8 cellular contexts compared by ENCODE assay signal in the genomic region with DNA sequence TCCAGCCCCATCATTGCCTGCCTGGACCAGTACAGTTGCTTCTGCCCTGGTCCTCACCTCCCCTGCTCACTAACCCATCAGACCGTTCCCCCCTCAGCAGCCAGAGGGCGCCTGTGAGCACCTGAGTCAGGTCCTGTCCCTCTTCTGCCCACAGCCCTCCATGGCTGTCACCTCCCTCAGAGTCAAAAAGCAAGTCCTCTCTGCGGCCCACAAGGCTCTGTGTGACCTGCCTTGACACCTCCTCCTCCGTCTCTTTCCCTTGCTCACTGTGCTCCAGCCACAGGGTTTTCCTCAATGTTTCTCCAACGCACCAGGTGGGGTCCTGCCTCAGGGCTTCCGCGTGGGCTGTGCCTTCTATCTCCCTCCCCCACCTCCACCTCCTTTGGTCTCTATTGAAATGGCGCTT. TPM values are rescaled to one million over a fixed set of nuclear protein-coding genes. Genes with fewer than 3 reads are reported as not detected.
DNase-seq lines count a peak whose midpoint lies in the region; ATAC-seq, FAIRE-seq and TF ChIP-seq lines count a peak whose summit lies in the region.

No MANE protein-coding gene starts in this region.

- peaks cover 0 to 5% of the 10 kb centered on the region in 2 donors for H3K27me3 ChIP-seq in small intestine (ENCODE audit: control insufficient read depth in 2 of 2, insufficient read depth in 2 of 2, low read length in 2 of 2)

- H3K27ac ChIP-seq in small intestine (ENCODE audit: low read depth in 1 of 2, low read length in 1 of 2) = no peak overlapping the region

- FAIRE-seq in small intestine (lab: Jason Lieb, UNC) = no peak

- peak; percentile 50 for DNase-seq in ELR (ENCODE audit: low read depth)
- no peak for DNase-seq in LNCaP clone FGC (ENCODE audit: low read depth)
- peak; percentile 25 to 52 (median 29) for DNase-seq in activated CD8-positive, alpha-beta memory T cell treated with anti-CD3 and anti-CD28 coated beads for 48 hours (ENCODE audit: low read depth in 2 of 3, low spot score in 2 of 3)
- peak in 1 of 2 donors; percentile 28 for DNase-seq in foreskin fibroblast
- DNase-seq in small intestine = peak; percentile 16

- WGBS in small intestine, 3 donors = 30 to 38% (median 36%) methylated on average over 8 of the region's 8 CpGs

- H3K9me3 ChIP-seq in small intestine (ENCODE audit: control insufficient read depth, low read depth) = no peaks in the 10 kb centered on the region

- no peaks in the 10 kb centered on the region for H3K4me1 ChIP-seq in small intestine (ENCODE audit: control insufficient read depth in 2 of 2, insufficient read depth in 1 of 2, low read depth in 1 of 2, low read length in 1 of 2)

- ATAC-seq in GM18517 (IDR thresholded peaks at IDR 0.05; ENCODE audit: unreplicated experiment) (no peak), HG03565 (IDR thresholded peaks at IDR 0.05; ENCODE audit: unreplicated experiment) (no peak), HG03342 (IDR thresholded peaks at IDR 0.05; ENCODE audit: unreplicated experiment) (no peak)

- H3K4me3 ChIP-seq in LNCaP clone FGC (ENCODE audit: low read depth, low read length) = no peak overlapping the region
- H3K4me3 ChIP-seq in foreskin fibroblast (ENCODE audit: low read depth in 1 of 2, low read length in 2 of 2) = no peak overlapping the region
- no peak overlapping the region for H3K4me3 ChIP-seq in small intestine (ENCODE audit: low read depth in 1 of 2, low read length in 2 of 2)

- no peaks in the 10 kb centered on the region for H3K36me3 ChIP-seq in small intestine (ENCODE audit: control insufficient read depth in 2 of 2, insufficient read depth in 2 of 2, low read length in 2 of 2)

- peak; percentile 59 for TF ChIP-seq CTCF in LNCaP clone FGC (IDR thresholded peaks at IDR 0.05; ENCODE audit: control insufficient read depth, extremely low read depth, insufficient read depth)
- peak; percentile 59 for TF ChIP-seq CTCF in foreskin fibroblast (IDR thresholded peaks at IDR 0.05; ENCODE audit: low read depth, low read length)

RNA-seq across cellular contexts. Expression of gene PTPRS, which starts 29.4 kb away (rescaled TPM):
- 10 to 100 TPM in 1 of 3 donors, 1 to 10 TPM in 1, under 1 TPM in 1; under 0.01 to 11.8 (median 1.4) TPM for polyA plus RNA-seq in small intestine
